Comparison of ENCODE assay signal across 9 cellular contexts in genomic region chr16:10619271-10619849, GRCh38. TPM values are rescaled to one million over a fixed set of nuclear protein-coding genes. Genes with fewer than 3 reads are reported as not detected.
A peak's percentile ranks its signal among the peaks of the same experiment; 100 is the strongest.
DNase-seq lines count a peak whose midpoint lies in the region; ATAC-seq and TF ChIP-seq lines count a peak whose summit lies in the region.
"Had no signal": no experiment of that assay in that cellular context is flagged by ENCODE, and none has a peak within 500 bp of the region (broad histone marks: within the 10 kb centered on the region; RNA-seq: fewer than 3 reads in every experiment).

No MANE protein-coding gene starts in this region.

- no peak for TF ChIP-seq CTCF in Calu3 (IDR thresholded peaks at IDR 0.05; ENCODE audit: unreplicated experiment)

- no peaks in the 10 kb centered on the region for H3K9me3 Mint-ChIP-seq in Calu3 (ENCODE audit: low read depth, unreplicated experiment)

- no peak overlapping the region for H2BK120ac ChIP-seq in trophoblast cell (ENCODE audit: insufficient read depth, low read length, poor library complexity)

- H3K23ac ChIP-seq in trophoblast cell (ENCODE audit: low read length) = no peak overlapping the region

- WGBS in esophagus, 2 donors = 23 to 25% methylated on average over 25 of the region's 25 CpGs
- no CpG with 5 or more reads among the region's 25 CpGs for WGBS in trophoblast cell (ENCODE audit: extremely low coverage, insufficient coverage, insufficient read length)

- H3K4me3 ChIP-seq in esophagus (ENCODE audit: low read depth in 1 of 2, low read length in 2 of 2) (peak overlapping the region; percentile 30 to 37), trophoblast cell (ENCODE audit: low read depth, low read length) (no peak overlapping the region)

- H2BK12ac ChIP-seq in trophoblast cell (ENCODE audit: low read length) = no peak overlapping the region

- H3K4me1 ChIP-seq in esophagus (ENCODE audit: control insufficient read depth in 2 of 2, insufficient read depth in 2 of 2, low read length in 1 of 2) (peaks cover 4 to 14% of the 10 kb centered on the region in 2 donors), trophoblast cell (ENCODE audit: control insufficient read depth in 1 of 2, insufficient read depth in 2 of 2, low read length in 2 of 2) (peaks cover 21 to 33% of the 10 kb centered on the region in 2 experiments)

- H2AK5ac ChIP-seq in trophoblast cell (ENCODE audit: low read length) = no peak overlapping the region

- no peak overlapping the region for H3K18ac ChIP-seq in trophoblast cell (ENCODE audit: low read length)

- peaks cover 9% of the 10 kb centered on the region for H3K79me1 ChIP-seq in trophoblast cell (ENCODE audit: low read length)

- H3K9ac ChIP-seq in trophoblast cell (ENCODE audit: low read length) = no peak overlapping the region

- intact Hi-C loops in Calu3 (cut with micrococcal nuclease; ENCODE audit: unreplicated experiment) = no loop called here

- H4K91ac ChIP-seq in trophoblast cell (ENCODE audit: low read depth, low read length) = no peak overlapping the region

- H3K4me1 Mint-ChIP-seq in Calu3 (ENCODE audit: low read depth, unreplicated experiment) = peaks cover 32% of the 10 kb centered on the region

- H3K27me3 Mint-ChIP-seq in Calu3 (ENCODE audit: unreplicated experiment) = no peaks in the 10 kb centered on the region

- H3K27ac ChIP-seq in esophagus (ENCODE audit: low read depth in 2 of 2, low read length in 1 of 2) (peak overlapping the region; percentile 90 to 96), trophoblast cell (ENCODE audit: low read depth, low read length) (no peak overlapping the region)

- no peak overlapping the region for H2AFZ ChIP-seq in trophoblast cell (ENCODE audit: insufficient read depth, low read length, poor library complexity)

- H4K8ac ChIP-seq in trophoblast cell (ENCODE audit: low read depth, low read length) = no peak overlapping the region

- H3K14ac ChIP-seq in trophoblast cell (ENCODE audit: low read length) = no peak overlapping the region

- H3K4me3 Mint-ChIP-seq in Calu3 (ENCODE audit: low read depth, unreplicated experiment) = peak overlapping the region; percentile 68

- no peak overlapping the region for H4K12ac ChIP-seq in trophoblast cell (ENCODE audit: low read depth, low read length)

- H3K4me2 ChIP-seq in trophoblast cell (ENCODE audit: low read length) = peak overlapping the region; percentile 34

- no peak overlapping the region for H2BK5ac ChIP-seq in trophoblast cell (ENCODE audit: low read depth, low read length, poor library complexity)

- CTCF ChIA-PET in Calu3 (lab: Charles Lee) = no interaction called here

- no peaks in the 10 kb centered on the region for H3K27me3 ChIP-seq in esophagus (ENCODE audit: control insufficient read depth in 1 of 2, insufficient read depth in 2 of 2, low read length in 2 of 2)
- no peaks in the 10 kb centered on the region for H3K27me3 ChIP-seq in trophoblast cell (ENCODE audit: insufficient read depth, low read length)

- H3K9me3 ChIP-seq in esophagus (ENCODE audit: control insufficient read depth in 2 of 2, insufficient read depth in 1 of 2, low read depth in 1 of 2, low read length in 1 of 2) = no peaks in the 10 kb centered on the region
- H3K9me3 ChIP-seq in trophoblast cell (ENCODE audit: insufficient read depth, low read depth, low read length) = no peaks in the 10 kb centered on the region

- H3K36me3 ChIP-seq in esophagus (ENCODE audit: control insufficient read depth in 2 of 2, insufficient read depth in 2 of 2, low read length in 1 of 2) (no peaks in the 10 kb centered on the region), trophoblast cell (ENCODE audit: control insufficient read depth in 1 of 2, insufficient read depth in 2 of 2, low read length in 2 of 2) (no peaks in the 10 kb centered on the region)

- H3K27ac Mint-ChIP-seq in Calu3 (ENCODE audit: unreplicated experiment) = peak overlapping the region; percentile 38

- DNase-seq in Calu3 (peak; percentile 76), NCI-H2171 treated with DMSO at 0.1 percent for 48 hours (lab: John Stamatoyannopoulos, UW) (peak; percentile 38), trophoblast cell (no peak), SKM-1 treated with dmso at 0.1 percent for 144 hours (lab: John Stamatoyannopoulos, UW; ENCODE audit: unreplicated experiment) (no peak), Kasumi-1 (lab: John Stamatoyannopoulos, UW) (no peak)

- H3K4ac ChIP-seq in trophoblast cell (ENCODE audit: low read depth, low read length) = no peak overlapping the region

- BruUV-seq in Calu3 (replicated peaks; lab: Mats Ljungman, UMichigan) = no TSS peak

- ATAC-seq in GM21360 (IDR thresholded peaks at IDR 0.05; ENCODE audit: unreplicated experiment) (no peak), GM21381 (IDR thresholded peaks at IDR 0.05; ENCODE audit: unreplicated experiment) (no peak)

- H3K36me3 Mint-ChIP-seq in Calu3 (ENCODE audit: insufficient read depth, unreplicated experiment) = no peaks in the 10 kb centered on the region

- no peaks in the 10 kb centered on the region for H3K79me2 ChIP-seq in trophoblast cell (ENCODE audit: control insufficient read depth, insufficient read depth, low read length, poor library complexity)

RNA-seq across cellular contexts. Expression of gene EMP2, which starts 39.0 kb away (rescaled TPM):
- 65.9 and 73.9 TPM in 2 replicates for total RNA-seq in Calu3 (2022)
- 10 to 100 TPM; 68.6 to 90.9 TPM for polyA plus RNA-seq in esophagus
- 34.8 and 40.1 TPM in 2 replicates for polyA plus RNA-seq in trophoblast cell (2013)
- total RNA-seq: T-helper 1 cell treated with Interleukin-12 subunit alpha and Interleukin-12 subunit beta and Interleukin-4 antibody, amounts not matched to agents 30 ng/mL and 1 ng/mL, for 36 hours had no signal

Comparison
In these comparisons a context has a peak if more than half of its experiments do, and no peak if none do; other contexts are left out.
1. DNase-seq: peak in Calu3 (single experiment) and NCI-H2171 treated with DMSO at 0.1 percent for 48 hours (single experiment); none in trophoblast cell (0 of 2), SKM-1 treated with dmso at 0.1 percent for 144 hours (single experiment) and Kasumi-1 (0 of 2).